In genomic region chr4:184263910-184264732, GRCh38 we compare ENCODE assay signal across 1 cellular context.
TF ChIP-seq lines count a peak whose summit lies in the region.

No MANE protein-coding gene starts in this region.

TF ChIP-seq in GM12878, 131 proteins besides CTCF, POLR2A, EP300 and RAD21 (continued from another document):
- TF ChIP-seq EGR1 (IDR thresholded peaks at IDR 0.05; ENCODE audit: borderline replicate concordance in 1 of 2, low read depth in 2 of 2, low read length in 2 of 2) (no peak), CHD4 (IDR thresholded peaks at IDR 0.05) (no peak), BCL11A (IDR thresholded peaks at IDR 0.05; ENCODE audit: low read depth, low read length) (no peak), ZNF207 (IDR thresholded peaks at IDR 0.05; ENCODE audit: borderline replicate concordance) (0 out of 2 replicates have a peak, but pooled peaks have one; percentile 33), NFIC (IDR thresholded peaks at IDR 0.05; ENCODE audit: low read depth, low read length) (peak; percentile 52)
